ENCODE assay signal across 18 cellular contexts in genomic region chr1:107254306-107254705, GRCh38.
DNase-seq lines count a peak whose midpoint lies in the region; FAIRE-seq and TF ChIP-seq lines count a peak whose summit lies in the region.
"Had no signal": no experiment of that assay in that cellular context is flagged by ENCODE, and none has a peak within 500 bp of the region (broad histone marks: within the 10 kb centered on the region; RNA-seq: fewer than 3 reads in every experiment).

No MANE protein-coding gene starts in this region.

- H3K9me3 Mint-ChIP-seq in H9 (no peaks in the 10 kb centered on the region), glutamatergic neuron (ENCODE audit: unreplicated experiment) (peaks cover 2% of the 10 kb centered on the region)

- H3K9me3 ChIP-seq in H9 (ENCODE audit: control insufficient read depth, low read depth, low read length), result no peaks in the 10 kb centered on the region
- no peaks in the 10 kb centered on the region for H3K9me3 ChIP-seq in kidney (ENCODE audit: control insufficient read depth in 1 of 2, low read length in 2 of 2)
- H3K9me3 ChIP-seq in mesenchymal stem cell (ENCODE audit: control insufficient read depth, low read length), result no peaks in the 10 kb centered on the region
- H3K9me3 ChIP-seq: SK-N-SH had no signal

- no peaks in the 10 kb centered on the region for H4K20me1 ChIP-seq in H9 (ENCODE audit: control insufficient read depth, insufficient read depth, insufficient read length)

- H3K79me2 ChIP-seq in H9 (ENCODE audit: insufficient read depth, low read length), result no peaks in the 10 kb centered on the region

- H4K8ac ChIP-seq in H9 (replicated peaks; ENCODE audit: insufficient read length, low read depth, low read length), result no peak overlapping the region
- no peak overlapping the region for H4K8ac ChIP-seq in mesenchymal stem cell (ENCODE audit: low read length)

- no peak overlapping the region for H3T11ph ChIP-seq in H9 (ENCODE audit: low read length)

- H2BK12ac ChIP-seq in H9 (ENCODE audit: insufficient read length, low read depth, low read length), result no peak overlapping the region
- H2BK12ac ChIP-seq in mesenchymal stem cell (ENCODE audit: low read length in 2 of 2), result no peak overlapping the region

- H3K18ac ChIP-seq in H9 (ENCODE audit: insufficient read length, low read depth, low read length) (no peak overlapping the region), mesenchymal stem cell (ENCODE audit: low read depth in 1 of 2, low read length in 2 of 2) (no peak overlapping the region)

- H3K27me3 Mint-ChIP-seq in H9 (ENCODE audit: low read depth) (no peaks in the 10 kb centered on the region), glutamatergic neuron (ENCODE audit: unreplicated experiment) (no peaks in the 10 kb centered on the region)
- H3K27me3 Mint-ChIP-seq: CD4-positive, alpha-beta memory T cell had no signal

- H2AK5ac ChIP-seq in H9 (ENCODE audit: insufficient read length, low read length) (no peak overlapping the region), mesenchymal stem cell (ENCODE audit: low read length, severe bottlenecking) (no peak overlapping the region)

- H3K27ac Mint-ChIP-seq in H9 (no peak overlapping the region; a peak in 1 of 7 replicates), glutamatergic neuron (ENCODE audit: unreplicated experiment) (peak overlapping the region; percentile 9)
- H3K27ac Mint-ChIP-seq: CD4-positive, alpha-beta memory T cell had no signal

- H3K27ac ChIP-seq in H9 (ENCODE audit: insufficient read length, low read depth, low read length) (no peak overlapping the region), kidney (ENCODE audit: low read depth in 2 of 2, low read length in 2 of 2) (no peak overlapping the region), mesenchymal stem cell (ENCODE audit: low read length, poor library complexity, severe bottlenecking) (no peak overlapping the region)
- H3K27ac ChIP-seq: HL-60 had no signal

- intact Hi-C loops in kidney (cut with DNase I), result no loop called here

- H3K36me3 Mint-ChIP-seq in H9 (ENCODE audit: insufficient read depth in 1 of 3, low read depth in 3 of 3) (no peaks in the 10 kb centered on the region), glutamatergic neuron (ENCODE audit: unreplicated experiment) (no peaks in the 10 kb centered on the region)
- H3K36me3 Mint-ChIP-seq: CD4-positive, alpha-beta memory T cell had no signal

- H3K36me3 ChIP-seq in kidney (ENCODE audit: control insufficient read depth in 1 of 2, insufficient read depth in 2 of 2, low read length in 2 of 2) (no peaks in the 10 kb centered on the region), mesenchymal stem cell (ENCODE audit: control insufficient read depth in 1 of 2, insufficient read depth in 2 of 2, low read depth in 1 of 2, low read length in 2 of 2) (no peaks in the 10 kb centered on the region)

- H3K9ac ChIP-seq in H9 (ENCODE audit: extremely low read depth, insufficient read length, low read length) (no peak overlapping the region), kidney (ENCODE audit: low read length in 2 of 2) (no peak overlapping the region), mesenchymal stem cell (ENCODE audit: low read length) (no peak overlapping the region)
- H3K9ac ChIP-seq: SK-N-SH had no signal

- H3K4me3 Mint-ChIP-seq in H9, result no peak overlapping the region
- no peak overlapping the region for H3K4me3 Mint-ChIP-seq in glutamatergic neuron (ENCODE audit: unreplicated experiment)
- H3K4me3 Mint-ChIP-seq: CD4-positive, alpha-beta memory T cell had no signal

- H4K91ac ChIP-seq in H9 (ENCODE audit: insufficient read length, low read depth, low read length) (no peak overlapping the region), mesenchymal stem cell (ENCODE audit: low read length) (no peak overlapping the region)

- H2BK15ac ChIP-seq in H9 (ENCODE audit: low read depth, low read length), result no peak overlapping the region
- H2BK15ac ChIP-seq in mesenchymal stem cell (ENCODE audit: low read depth, poor library complexity, severe bottlenecking), result no peak overlapping the region

- H3K23ac ChIP-seq in H9 (ENCODE audit: insufficient read length, low read depth, low read length), result no peak overlapping the region
- H3K23ac ChIP-seq in mesenchymal stem cell (ENCODE audit: low read length in 2 of 2), result no peak overlapping the region

- H3K23me2 ChIP-seq in H9 (ENCODE audit: insufficient read length, low read depth, low read length, poor library complexity, severe bottlenecking), result no peaks in the 10 kb centered on the region

- no peak overlapping the region for H3K4me2 ChIP-seq in H9 (ENCODE audit: insufficient read depth, insufficient read length, low read length)
- no peak overlapping the region for H3K4me2 ChIP-seq in mesenchymal stem cell (ENCODE audit: low read length, poor library complexity, severe bottlenecking)
- H3K4me2 ChIP-seq: SK-N-SH had no signal

- H3K14ac ChIP-seq in H9 (ENCODE audit: insufficient read depth, low read length) (no peak overlapping the region), mesenchymal stem cell (ENCODE audit: low read length in 2 of 2) (no peak overlapping the region)

- H3K4me1 Mint-ChIP-seq in H9 (peaks cover 37 to 38% of the 10 kb centered on the region in 2 experiments), glutamatergic neuron (ENCODE audit: low read depth, unreplicated experiment) (peaks cover 34% of the 10 kb centered on the region)

- H3K4ac ChIP-seq in H9 (ENCODE audit: low read depth, low read length), result no peak overlapping the region
- H3K4ac ChIP-seq in mesenchymal stem cell (ENCODE audit: low read depth in 1 of 2, low read length in 2 of 2), result no peak overlapping the region

- H3K56ac ChIP-seq in H9 (ENCODE audit: insufficient read length, low read depth, low read length), result no peak overlapping the region

- no peak for TF ChIP-seq CTCF in H9 (conservative IDR thresholded peaks at IDR 0.05)
- TF ChIP-seq CTCF in glutamatergic neuron (IDR thresholded peaks at IDR 0.05; ENCODE audit: partially characterized antibody, unreplicated experiment), result no peak
- TF ChIP-seq CTCF in kidney (IDR thresholded peaks at IDR 0.05; ENCODE audit: borderline replicate concordance, extremely low read depth, insufficient read depth), result no peak

- peaks cover 9% of the 10 kb centered on the region for H3K4me1 ChIP-seq in H9 (ENCODE audit: insufficient read depth, low read length)
- no peaks in the 10 kb centered on the region for H3K4me1 ChIP-seq in kidney (ENCODE audit: control insufficient read depth in 1 of 2, insufficient read depth in 1 of 2, low read depth in 1 of 2, low read length in 2 of 2)
- peaks cover 6% of the 10 kb centered on the region for H3K4me1 ChIP-seq in mesenchymal stem cell (ENCODE audit: control insufficient read depth, insufficient read depth, low read depth, low read length)

- H2AFZ ChIP-seq in H9 (ENCODE audit: low read length) (no peak overlapping the region), mesenchymal stem cell (ENCODE audit: low read depth, low read length) (no peak overlapping the region)

- no peak overlapping the region for H3K4me3 ChIP-seq in kidney (ENCODE audit: low read length in 2 of 2)
- H3K4me3 ChIP-seq in mesenchymal stem cell (ENCODE audit: insufficient read depth in 1 of 2, low read depth in 1 of 2, low read length in 2 of 2), result no peak overlapping the region
- H3K4me3 ChIP-seq: K562 had no signal

- H3K79me1 ChIP-seq in H9 (ENCODE audit: insufficient read depth, low read depth, low read length, poor library complexity, severe bottlenecking) (no peaks in the 10 kb centered on the region), mesenchymal stem cell (replicated peaks; ENCODE audit: low read length, poor library complexity, severe bottlenecking) (peaks cover 2% of the 10 kb centered on the region)

- FAIRE-seq in kidney (lab: Jason Lieb, UNC), result no peak
- FAIRE-seq: GM12891, K562 had no signal

- no peaks in the 10 kb centered on the region for H3K27me3 ChIP-seq in H9 (ENCODE audit: insufficient read depth, low read length)
- no peaks in the 10 kb centered on the region for H3K27me3 ChIP-seq in mesenchymal stem cell (ENCODE audit: control insufficient read depth in 1 of 2, insufficient read depth in 1 of 2, low read length in 2 of 2)

- DNase-seq in H9, result peak; percentile 41
- DNase-seq in NCI-H69 (lab: John Stamatoyannopoulos, UW), result peak; percentile 89
- peak; percentile 19 for DNase-seq in glutamatergic neuron
- peak; percentile 23 for DNase-seq in retina
- no peak for DNase-seq in activated CD4-positive, alpha-beta T cell treated with anti-CD3 and anti-CD28 coated beads for 4 hours
- DNase-seq in kidney, result no peak
- no peak for DNase-seq in mesenchymal stem cell
- DNase-seq: ACHN; CD4-positive, alpha-beta memory T cell; DMS79; NCI-H1048; NCI-H1930; NCI-H526; Right ventricle myocardium superior; SK-N-SH had no signal

- WGBS in H9 (ENCODE audit: extremely low coverage, insufficient read length, low lambda C conversion rate), result 100% methylated on average over 1 of the region's 5 CpGs
- 59% methylated on average over 5 of the region's 5 CpGs for WGBS in mesenchymal stem cell

- H2BK20ac ChIP-seq in H9 (ENCODE audit: low read depth, low read length, poor library complexity, severe bottlenecking), result no peak overlapping the region

- H2BK5ac ChIP-seq in H9 (ENCODE audit: insufficient read length, low read length) (no peak overlapping the region), mesenchymal stem cell (ENCODE audit: low read depth, low read length, poor library complexity, severe bottlenecking) (no peak overlapping the region)

- H2BK120ac ChIP-seq in H9 (ENCODE audit: low read depth, low read length, poor library complexity, severe bottlenecking) (no peak overlapping the region), mesenchymal stem cell (ENCODE audit: low read depth, low read length) (no peak overlapping the region)

- H4K5ac ChIP-seq in H9 (ENCODE audit: insufficient read length, low read depth, low read length), result no peak overlapping the region

Comparison
In these comparisons a context has a peak if more than half of its experiments do, and no peak if none do; other contexts are left out.
1. DNase-seq: peak in H9 (single experiment), NCI-H69 (single experiment), glutamatergic neuron (single experiment) and retina (single experiment); none in activated CD4-positive, alpha-beta T cell treated with anti-CD3 and anti-CD28 coated beads for 4 hours (0 of 2), kidney (single experiment) and mesenchymal stem cell (single experiment).